In genomic region chr7:47954231-47954911, GRCh38 we compare ENCODE assay signal across 13 cellular contexts.
DNase-seq lines count a peak whose midpoint lies in the region; ATAC-seq and TF ChIP-seq lines count a peak whose summit lies in the region.
"Had no signal": no experiment of that assay in that cellular context is flagged by ENCODE, and none has a peak within 500 bp of the region (broad histone marks: within the 10 kb centered on the region; RNA-seq: fewer than 3 reads in every experiment).

No MANE protein-coding gene starts in this region.

- DNase-seq in ELR (ENCODE audit: low read depth), result peak; percentile 19
- DNase-seq in choroid plexus epithelial cell (ENCODE audit: low read depth), result peak; percentile 46
- no peak for DNase-seq in NCI-H1930 (lab: John Stamatoyannopoulos, UW)
- no peak for DNase-seq in AG08396 (ENCODE audit: low spot score)
- DNase-seq in inferior parietal cortex (ENCODE audit: extremely low spot score), result no peak
- DNase-seq: HCEC 1CT, NCI-H2029 treated with DMSO at 0.1 percent for 48 hours, PC-3, right cardiac atrium had no signal

- TF ChIP-seq CTCF in choroid plexus epithelial cell (conservative IDR thresholded peaks at IDR 0.05; ENCODE audit: low read depth, low read length), result no peak

- no peak overlapping the region for H3K4me3 ChIP-seq in choroid plexus epithelial cell (ENCODE audit: low read depth, low read length)
- H3K4me3 ChIP-seq: BLaER1 had no signal

- peak; percentile 65 for ATAC-seq in GM19463 (IDR thresholded peaks at IDR 0.05; ENCODE audit: unreplicated experiment)
- ATAC-seq in HG03280 (IDR thresholded peaks at IDR 0.05; ENCODE audit: unreplicated experiment), result peak; percentile 30
- no peak for ATAC-seq in GM21526 (IDR thresholded peaks at IDR 0.05; ENCODE audit: low FRiP score, unreplicated experiment)
- ATAC-seq: PC-3, right cardiac atrium had no signal

Comparison
In these comparisons a context has a peak if more than half of its experiments do, and no peak if none do; other contexts are left out.
1. DNase-seq: peak in ELR (single experiment) and choroid plexus epithelial cell (single experiment); none in NCI-H1930 (0 of 2), AG08396 (single experiment) and inferior parietal cortex (single experiment).